Comparison of ENCODE assay signal across 6 cellular contexts in genomic region chr5:109951348-109951747, GRCh38.
"Had no signal": no experiment of that assay in that cellular context is flagged by ENCODE, and none has a peak within 500 bp of the region (broad histone marks: within the 10 kb centered on the region; RNA-seq: fewer than 3 reads in every experiment).

No MANE protein-coding gene starts in this region.

- DNase-seq: H9, HCEC 1CT, HFFc6, Karpas-422, KG1 had no signal

- H3K4me3 ChIP-seq: GM23338 had no signal

- H3K4me2 ChIP-seq: GM23338 had no signal
